In genomic region chr3:196968233-196969000, GRCh38 we compare ENCODE assay signal across 8 cellular contexts. TPM values are rescaled to one million over a fixed set of nuclear protein-coding genes. Genes with fewer than 3 reads are reported as not detected.
DNase-seq lines count a peak whose midpoint lies in the region; ATAC-seq and TF ChIP-seq lines count a peak whose summit lies in the region.

PIGZ (minus strand) TSS chr3:196968833; CDS start chr3:196952031, 16,802 bp downstream.

- DNase-seq in NCI-H2171 treated with DMSO at 0.1 percent for 48 hours (lab: John Stamatoyannopoulos, UW) (peak; percentile 17), germinal center (ENCODE audit: low spot score) (peak; percentile 62), osteocyte (ENCODE audit: extremely low spot score, unreplicated experiment) (no peak), mucosa of gallbladder (ENCODE audit: low spot score) (no peak)
- DNase-seq in activated T-cell treated with anti-CD3 and anti-CD28 coated beads, Interleukin-2, amount 50 U/mL, for 72 hours, result peak; percentile 58 to 68

- ATAC-seq in HG02642 (IDR thresholded peaks at IDR 0.05; ENCODE audit: poor library complexity, unreplicated experiment), result peak; percentile 60
- peak; percentile 79 to 81 for ATAC-seq in activated T-cell treated with anti-CD3 and anti-CD28 coated beads, Interleukin-2, amount 50 U/mL, for 72 hours (replicated peaks in 1 of 2)

- H3K4me3 ChIP-seq in GM12875 (ENCODE audit: low read depth, low read length), result peak within 1 kb of the TSS; percentile 58

- H3K4me1 Mint-ChIP-seq in activated T-cell treated with anti-CD3 and anti-CD28 coated beads, Interleukin-2, amount 50 U/mL, for 72 hours (ENCODE audit: low read depth), result peaks cover 18% of the 10 kb centered on the region
- peaks cover 12% of the 10 kb centered on the region for H3K4me1 Mint-ChIP-seq in osteocyte (ENCODE audit: unreplicated experiment)

- peak within 1 kb of the TSS; percentile 68 for H3K27ac ChIP-seq in 22Rv1

- H3K27me3 Mint-ChIP-seq in activated T-cell treated with anti-CD3 and anti-CD28 coated beads, Interleukin-2, amount 50 U/mL, for 72 hours (ENCODE audit: low read depth), result peaks cover 19% of the 10 kb centered on the region
- no peaks in the 10 kb centered on the region for H3K27me3 Mint-ChIP-seq in osteocyte (ENCODE audit: unreplicated experiment)

- peak within 1 kb of the TSS; percentile 87 to 88 for H3K4me3 Mint-ChIP-seq in activated T-cell treated with anti-CD3 and anti-CD28 coated beads, Interleukin-2, amount 50 U/mL, for 72 hours
- peak within 1 kb of the TSS; percentile 79 for H3K4me3 Mint-ChIP-seq in osteocyte (ENCODE audit: unreplicated experiment)

- H3K27ac Mint-ChIP-seq in activated T-cell treated with anti-CD3 and anti-CD28 coated beads, Interleukin-2, amount 50 U/mL, for 72 hours, result no peak within 1 kb of the TSS
- H3K27ac Mint-ChIP-seq in osteocyte (ENCODE audit: unreplicated experiment), result no peak within 1 kb of the TSS

- H3K36me3 Mint-ChIP-seq in activated T-cell treated with anti-CD3 and anti-CD28 coated beads, Interleukin-2, amount 50 U/mL, for 72 hours (ENCODE audit: insufficient read depth in 2 of 2), result peaks cover 5 to 17% of the 10 kb centered on the region in 2 donors
- peaks cover 4% of the 10 kb centered on the region for H3K36me3 Mint-ChIP-seq in osteocyte (ENCODE audit: unreplicated experiment)

- no peak for TF ChIP-seq CTCF in 22Rv1 (IDR thresholded peaks at IDR 0.05)
- TF ChIP-seq CTCF in GM12875 (IDR thresholded peaks at IDR 0.05; ENCODE audit: borderline replicate concordance, insufficient read depth, low read depth, low read length), result no peak
- TF ChIP-seq CTCF in osteocyte (IDR thresholded peaks at IDR 0.05), result no peak

- peaks cover 2 to 4% of the 10 kb centered on the region in 2 donors for H3K9me3 Mint-ChIP-seq in activated T-cell treated with anti-CD3 and anti-CD28 coated beads, Interleukin-2, amount 50 U/mL, for 72 hours
- no peaks in the 10 kb centered on the region for H3K9me3 Mint-ChIP-seq in osteocyte (ENCODE audit: unreplicated experiment)

RNA-seq across cellular contexts. Expression of gene PIGZ, which starts in this region (rescaled TPM):
- total RNA-seq in activated T-cell treated with anti-CD3 and anti-CD28 coated beads, Interleukin-2, amount 50 U/mL, for 72 hours, result 1 to 10 TPM; 1.1 to 1.7 TPM
- 7.9 and 9.5 TPM in 2 replicates for total RNA-seq in osteocyte
- 7.5 TPM for total RNA-seq in mucosa of gallbladder

Comparison
In these comparisons a context has a peak if more than half of its experiments do, and no peak if none do; other contexts are left out.
1. DNase-seq: peak in NCI-H2171 treated with DMSO at 0.1 percent for 48 hours (single experiment), activated T-cell treated with anti-CD3 and anti-CD28 coated beads, Interleukin-2, amount 50 U/mL, for 72 hours (2 of 2) and germinal center (single experiment); none in osteocyte (single experiment) and mucosa of gallbladder (single experiment).